ENCODE assay signal across 9 cellular contexts in the genomic region with DNA sequence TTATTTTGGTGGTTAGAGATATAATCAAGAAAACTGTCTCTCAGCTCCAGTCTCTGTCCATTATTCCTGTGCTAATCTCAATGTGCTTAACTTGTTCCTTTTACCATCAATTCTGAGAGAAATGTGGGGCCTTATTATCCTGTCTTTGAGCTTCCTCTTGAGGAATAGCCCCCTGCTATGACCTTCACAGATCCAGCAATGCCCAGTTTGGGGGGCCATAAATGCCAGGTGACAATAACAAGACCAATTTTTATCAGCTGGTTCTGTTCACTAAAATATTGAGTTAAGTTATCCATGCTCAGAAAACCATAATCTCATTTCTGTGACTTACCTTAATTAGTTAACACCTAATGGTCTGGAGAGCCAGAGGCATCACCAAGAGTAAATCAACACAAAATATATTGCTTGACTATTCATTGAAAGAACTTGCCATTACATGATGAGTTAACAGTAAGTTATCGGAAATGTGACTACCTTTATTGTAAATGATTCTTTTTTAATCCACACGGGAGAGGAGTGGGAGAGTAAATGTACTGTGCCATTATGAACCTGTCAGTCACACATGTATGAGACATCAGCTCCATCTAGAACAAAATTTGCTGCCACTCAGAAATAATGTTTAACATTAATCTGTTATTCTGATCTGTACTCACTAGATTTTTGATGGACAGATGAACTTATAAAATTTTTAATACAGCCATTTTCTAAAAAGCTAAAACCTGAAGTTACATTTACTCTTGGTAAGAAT.
"Had no signal": no experiment of that assay in that cellular context is flagged by ENCODE, and none has a peak within 500 bp of the region (broad histone marks: within the 10 kb centered on the region; RNA-seq: fewer than 3 reads in every experiment).

No MANE protein-coding gene starts in this region.

- DNase-seq: GM23248, GOT3, H7, HFFc6 had no signal

- H3K27ac Mint-ChIP-seq: HFFc6, IgD-negative memory B cell had no signal

- H3K4me3 Mint-ChIP-seq: HFFc6, IgD-negative memory B cell had no signal

- H3K27me3 Mint-ChIP-seq: IgD-negative memory B cell had no signal

- H3K9me3 ChIP-seq: HAP-1 had no signal

- H3K4me3 ChIP-seq: GM23248, HAP-1 had no signal

- H3K27ac ChIP-seq: GM23248, HL-60 had no signal

- H3K36me3 ChIP-seq: HAP-1 had no signal

- H3K36me3 Mint-ChIP-seq: IgD-negative memory B cell had no signal

- H3K4me1 ChIP-seq: HAP-1 had no signal

- H2AFZ ChIP-seq: GM23248 had no signal

- ATAC-seq: HCT116, HepG2 had no signal

- H3K4me1 Mint-ChIP-seq: IgD-negative memory B cell had no signal
